In the genomic region with DNA sequence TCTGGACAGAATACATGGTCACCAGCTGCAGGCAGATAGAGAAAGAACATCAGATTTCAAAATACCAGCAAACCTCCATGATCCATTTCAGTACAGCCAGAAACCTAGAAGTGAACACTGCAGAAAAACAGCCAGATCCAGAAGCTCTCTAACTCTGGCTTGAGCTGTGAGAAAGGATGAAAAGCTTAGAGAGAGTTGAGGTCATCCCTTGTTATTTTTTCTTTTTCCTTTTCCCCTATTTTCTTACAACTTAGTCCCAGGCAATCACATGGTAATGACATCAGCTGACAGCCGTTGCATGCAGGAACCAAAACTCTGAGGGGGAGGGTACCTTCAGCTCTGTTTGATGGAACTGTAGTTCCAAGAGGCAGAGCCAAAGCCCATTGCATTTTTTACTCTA, we compare ENCODE assay signal across 9 cellular contexts.
DNase-seq lines count a peak whose midpoint lies in the region; ATAC-seq and TF ChIP-seq lines count a peak whose summit lies in the region.
"Had no signal": no experiment of that assay in that cellular context is flagged by ENCODE, and none has a peak within 500 bp of the region (broad histone marks: within the 10 kb centered on the region; RNA-seq: fewer than 3 reads in every experiment).

No MANE protein-coding gene starts in this region.

- H3K4me3 ChIP-seq in Jurkat, Clone E6-1 (ENCODE audit: low read length) = no peak overlapping the region

- H3K27ac Mint-ChIP-seq in effector memory CD8-positive, alpha-beta T cell = peak overlapping the region; percentile 59 to 68
- H3K27ac Mint-ChIP-seq in mesothelial cell of epicardium = peak overlapping the region; percentile 80
- H3K27ac Mint-ChIP-seq in activated T-helper 2 cell treated with anti-CD3 and anti-CD28 coated beads, Interferon-gamma antibody, Interleukin-2, Interleukin-4, amounts not matched to agents 10 μg/mL and 5 μg/mL and 100 μg/mL, durations not matched to agents 14 hours and 24 hours and 36 hours = no peak overlapping the region

- ATAC-seq in effector memory CD8-positive, alpha-beta T cell (replicated peaks) = no peak

- H3K36me3 Mint-ChIP-seq in effector memory CD8-positive, alpha-beta T cell (ENCODE audit: insufficient read depth) = peaks cover 5% of the 10 kb centered on the region
- no peaks in the 10 kb centered on the region for H3K36me3 Mint-ChIP-seq in mesothelial cell of epicardium
- H3K36me3 Mint-ChIP-seq in activated T-helper 2 cell treated with anti-CD3 and anti-CD28 coated beads, Interferon-gamma antibody, Interleukin-2, Interleukin-4, amounts not matched to agents 10 μg/mL and 5 μg/mL and 100 μg/mL, durations not matched to agents 14 hours and 24 hours and 36 hours (ENCODE audit: low read depth) = no peaks in the 10 kb centered on the region

- peaks cover 20 to 52% of the 10 kb centered on the region in 2 donors for H3K4me1 Mint-ChIP-seq in effector memory CD8-positive, alpha-beta T cell (ENCODE audit: low read depth in 2 of 2)
- peaks cover 23% of the 10 kb centered on the region for H3K4me1 Mint-ChIP-seq in mesothelial cell of epicardium
- H3K4me1 Mint-ChIP-seq in activated T-helper 2 cell treated with anti-CD3 and anti-CD28 coated beads, Interferon-gamma antibody, Interleukin-2, Interleukin-4, amounts not matched to agents 10 μg/mL and 5 μg/mL and 100 μg/mL, durations not matched to agents 14 hours and 24 hours and 36 hours (ENCODE audit: low read depth) = peaks cover 16% of the 10 kb centered on the region

- no peaks in the 10 kb centered on the region for H3K9me3 Mint-ChIP-seq in effector memory CD8-positive, alpha-beta T cell
- H3K9me3 Mint-ChIP-seq in mesothelial cell of epicardium = no peaks in the 10 kb centered on the region
- no peaks in the 10 kb centered on the region for H3K9me3 Mint-ChIP-seq in activated T-helper 2 cell treated with anti-CD3 and anti-CD28 coated beads, Interferon-gamma antibody, Interleukin-2, Interleukin-4, amounts not matched to agents 10 μg/mL and 5 μg/mL and 100 μg/mL, durations not matched to agents 14 hours and 24 hours and 36 hours

- intact Hi-C loops in activated T-helper 2 cell treated with anti-CD3 and anti-CD28 coated beads, Interferon-gamma antibody, Interleukin-2, Interleukin-4, amounts not matched to agents 10 μg/mL and 5 μg/mL and 100 μg/mL, durations not matched to agents 14 hours and 24 hours and 36 hours (cut with micrococcal nuclease) = no loop called here

- no peaks in the 10 kb centered on the region for H3K27me3 Mint-ChIP-seq in effector memory CD8-positive, alpha-beta T cell
- H3K27me3 Mint-ChIP-seq in mesothelial cell of epicardium (ENCODE audit: low read depth) = no peaks in the 10 kb centered on the region
- H3K27me3 Mint-ChIP-seq in activated T-helper 2 cell treated with anti-CD3 and anti-CD28 coated beads, Interferon-gamma antibody, Interleukin-2, Interleukin-4, amounts not matched to agents 10 μg/mL and 5 μg/mL and 100 μg/mL, durations not matched to agents 14 hours and 24 hours and 36 hours (ENCODE audit: low read depth) = no peaks in the 10 kb centered on the region

- TF ChIP-seq CTCF in mesothelial cell of epicardium (IDR thresholded peaks at IDR 0.05; ENCODE audit: unreplicated experiment) = no peak

- no peak overlapping the region for H3K4me3 Mint-ChIP-seq in effector memory CD8-positive, alpha-beta T cell
- no peak overlapping the region for H3K4me3 Mint-ChIP-seq in mesothelial cell of epicardium
- H3K4me3 Mint-ChIP-seq in activated T-helper 2 cell treated with anti-CD3 and anti-CD28 coated beads, Interferon-gamma antibody, Interleukin-2, Interleukin-4, amounts not matched to agents 10 μg/mL and 5 μg/mL and 100 μg/mL, durations not matched to agents 14 hours and 24 hours and 36 hours (ENCODE audit: low read depth) = no peak overlapping the region

- DNase-seq in AG08395 (ENCODE audit: low spot score) (peak; percentile 7), mesothelial cell of epicardium (ENCODE audit: low spot score in 2 of 2, unreplicated experiment in 2 of 2) (no peak), NCI-H2107 treated with DMSO at 0.1 percent for 48 hours (lab: John Stamatoyannopoulos, UW; ENCODE audit: unreplicated experiment) (no peak)
- DNase-seq in Jurkat, Clone E6-1 (ENCODE audit: low read depth, low spot score) = peak; percentile 25
- DNase-seq in effector memory CD8-positive, alpha-beta T cell = no peak
- no peak for DNase-seq in stimulated activated CD4-positive, alpha-beta T cell treated with anti-CD3 and anti-CD28 coated beads, Interleukin-4, amount 100 ng/mL, for 1 hour
- no peak for DNase-seq in activated CD4-positive, CD25-positive, alpha-beta regulatory T cell treated with anti-CD3 and anti-CD28 coated beads, Interleukin-2, amount 50 U/mL, for 72 hours
- DNase-seq in activated T-helper 2 cell treated with anti-CD3 and anti-CD28 coated beads, Interferon-gamma antibody, Interleukin-2, Interleukin-4, amounts not matched to agents 10 μg/mL and 5 μg/mL and 100 μg/mL, durations not matched to agents 14 hours and 24 hours and 36 hours (ENCODE audit: low spot score) = no peak
- DNase-seq: NCI-H2081 had no signal

Comparison
In these comparisons a context has a peak if more than half of its experiments do, and no peak if none do; other contexts are left out.
1. DNase-seq: peak in AG08395 (single experiment) and Jurkat, Clone E6-1 (single experiment); none in effector memory CD8-positive, alpha-beta T cell (0 of 3), mesothelial cell of epicardium (0 of 2), NCI-H2107 treated with DMSO at 0.1 percent for 48 hours (single experiment), stimulated activated CD4-positive, alpha-beta T cell treated with anti-CD3 and anti-CD28 coated beads, Interleukin-4, amount 100 ng/mL, for 1 hour (single experiment), activated CD4-positive, CD25-positive, alpha-beta regulatory T cell treated with anti-CD3 and anti-CD28 coated beads, Interleukin-2, amount 50 U/mL, for 72 hours (single experiment) and activated T-helper 2 cell treated with anti-CD3 and anti-CD28 coated beads, Interferon-gamma antibody, Interleukin-2, Interleukin-4, amounts not matched to agents 10 μg/mL and 5 μg/mL and 100 μg/mL, durations not matched to agents 14 hours and 24 hours and 36 hours (single experiment).